In genomic region chr9:129828969-129829368, GRCh38 we compare ENCODE assay signal across 23 cellular contexts.
"Had no signal": no experiment of that assay in that cellular context is flagged by ENCODE, and none has a peak within 500 bp of the region (broad histone marks: within the 10 kb centered on the region; RNA-seq: fewer than 3 reads in every experiment).

No MANE protein-coding gene starts in this region.

- H3K9me3 Mint-ChIP-seq: naive thymus-derived CD8-positive, alpha-beta T cell; nephron had no signal

- H3K27me3 ChIP-seq: hepatocyte, ovary, right atrium auricular region, right lobe of liver, stomach, testis, thyroid gland, transverse colon, upper lobe of left lung, vagina had no signal

- H3K9me3 ChIP-seq: lower lobe of right lung, ovary, right atrium auricular region, right lobe of liver, stomach, testis, thyroid gland, transverse colon, upper lobe of left lung, vagina had no signal

- H2AFZ ChIP-seq: hepatocyte had no signal

- H3K4me3 Mint-ChIP-seq: naive thymus-derived CD8-positive, alpha-beta T cell; nephron had no signal

- H3K27me3 Mint-ChIP-seq: naive thymus-derived CD8-positive, alpha-beta T cell; progenitor cell of endocrine pancreas had no signal

- DNase-seq: islet precursor cell; lower lobe of right lung; mammary epithelial cell; mesenchymal stem cell; naive thymus-derived CD8-positive, alpha-beta T cell; ovary; right lobe of liver; stimulated activated CD4-positive, alpha-beta T cell treated with anti-CD3 and anti-CD28 coated beads, Interleukin-1b, Interleukin-23, amount 100 ng/mL, for 48 hours; stimulated activated CD4-positive, alpha-beta T cell treated with anti-CD3 and anti-CD28 coated beads, Interleukin-2, amount 100 ng/mL, for 48 hours; stimulated activated CD4-positive, alpha-beta T cell treated with anti-CD3 and anti-CD28 coated beads, Interleukin-4, amount 100 ng/mL, for 4 hours; stimulated activated CD8-positive, alpha-beta memory T cell treated with anti-CD3 and anti-CD28 coated beads, Interleukin-4, amount 100 ng/mL, for 48 hours; stimulated activated naive CD4-positive, alpha-beta T cell; stomach; testis; thyroid gland; transverse colon; upper lobe of left lung had no signal

- H3K27ac Mint-ChIP-seq: nephron, progenitor cell of endocrine pancreas had no signal

- H3K27ac ChIP-seq: hepatocyte, lower lobe of right lung, ovary, right atrium auricular region, right lobe of liver, stomach, testis, thyroid gland, transverse colon, upper lobe of left lung, vagina had no signal

- H3K4me3 ChIP-seq: hepatocyte, lower lobe of right lung, ovary, right atrium auricular region, right lobe of liver, smooth muscle cell, stomach, testis, thyroid gland, transverse colon, upper lobe of left lung, vagina had no signal

- H3K36me3 ChIP-seq: ovary had no signal

- H3K4me2 ChIP-seq: hepatocyte, smooth muscle cell had no signal

- ATAC-seq: lower lobe of right lung; naive thymus-derived CD8-positive, alpha-beta T cell; right lobe of liver had no signal
